ENCODE assay signal across 23 cellular contexts in the genomic region with DNA sequence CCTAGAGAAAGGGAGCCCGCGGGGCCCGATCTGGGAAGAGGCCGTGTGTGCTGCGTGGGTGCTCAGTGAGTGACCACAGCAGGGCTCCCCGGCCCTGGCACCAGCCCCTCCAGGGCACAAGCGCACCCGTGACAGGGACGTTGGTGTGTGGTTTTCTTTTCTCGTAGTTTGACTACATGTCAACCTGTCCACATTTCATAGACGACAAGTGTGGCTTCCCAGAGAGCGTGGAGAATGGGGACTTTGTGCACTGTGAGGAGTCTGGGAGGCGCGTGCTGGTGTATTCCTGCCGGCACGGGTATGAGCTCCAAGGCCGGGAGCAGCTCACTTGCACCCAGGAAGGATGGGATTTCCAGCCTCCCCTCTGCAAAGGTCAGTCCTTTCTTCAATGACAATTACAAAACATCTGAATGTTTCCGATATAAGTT.
"Had no signal": no experiment of that assay in that cellular context is flagged by ENCODE, and none has a peak within 500 bp of the region (broad histone marks: within the 10 kb centered on the region; RNA-seq: fewer than 3 reads in every experiment).

No MANE protein-coding gene starts in this region.

- H3K9me3 Mint-ChIP-seq: activated naive CD4-positive, alpha-beta T cell treated with anti-CD3 and anti-CD28 coated beads for 36 hours; activated naive CD8-positive, alpha-beta T cell treated with anti-CD3 and anti-CD28 coated beads, Interleukin-2, amount 50 U/mL, for 24 hours; activated T-cell treated with anti-CD3 and anti-CD28 coated beads, Interleukin-2, amount 50 U/mL, for 4 hours; endodermal cell; nephron progenitor cell had no signal

- H3K27me3 ChIP-seq: colonic mucosa had no signal

- H3K27ac Mint-ChIP-seq: activated CD8-positive, alpha-beta memory T cell treated with anti-CD3 and anti-CD28 coated beads, Interleukin-2, amount 10 ng/mL, durations not matched to agents 7 days and 5 days; activated naive CD4-positive, alpha-beta T cell treated with anti-CD3 and anti-CD28 coated beads for 36 hours; activated naive CD8-positive, alpha-beta T cell treated with anti-CD3 and anti-CD28 coated beads, Interleukin-2, amount 50 U/mL, for 24 hours; brain; endodermal cell; nephron progenitor cell; stimulated activated memory B cell treated with anti-CD40 and anti-IgM and Interleukin-4, amounts not matched to agents 10 μg/mL and 1 μg/mL and 100 μg/mL, for 72 hours had no signal

- H3K4me3 ChIP-seq: colonic mucosa, lung, prostate gland, thoracic aorta had no signal

- H3K4me1 ChIP-seq: colonic mucosa, prostate gland had no signal

- DNase-seq: activated CD4-positive, alpha-beta T cell treated with anti-CD3 and anti-CD28 coated beads for 1 hour; activated CD4-positive, alpha-beta T cell treated with anti-CD3 and anti-CD28 coated beads, Interleukin-2, amount 50 U/mL, for 4 hours; activated CD8-positive, alpha-beta memory T cell treated with anti-CD3 and anti-CD28 coated beads, Interleukin-2, amount 10 ng/mL, durations not matched to agents 7 days and 5 days; activated naive CD4-positive, alpha-beta T cell treated with anti-CD3 and anti-CD28 coated beads for 36 hours; activated naive CD8-positive, alpha-beta T cell treated with anti-CD3 and anti-CD28 coated beads, Interleukin-2, amount 50 U/mL, for 24 hours; activated T-cell treated with anti-CD3 and anti-CD28 coated beads, Interleukin-2, amount 50 U/mL, for 4 hours; anterior cingulate cortex; central memory CD4-positive, alpha-beta T cell; colonic mucosa; endodermal cell; foreskin fibroblast; left cardiac atrium; nephron progenitor cell; occipital lobe; right cardiac atrium; stimulated activated CD4-positive, alpha-beta T cell treated with anti-CD3 and anti-CD28 coated beads, Interleukin-4, amount 100 ng/mL, for 4 hours had no signal

- H3K36me3 ChIP-seq: colonic mucosa, prostate gland, thoracic aorta had no signal

- ATAC-seq: activated CD8-positive, alpha-beta memory T cell treated with anti-CD3 and anti-CD28 coated beads, Interleukin-2, amount 10 ng/mL, durations not matched to agents 7 days and 5 days; activated naive CD8-positive, alpha-beta T cell treated with anti-CD3 and anti-CD28 coated beads, Interleukin-2, amount 50 U/mL, for 24 hours; activated T-cell treated with anti-CD3 and anti-CD28 coated beads, Interleukin-2, amount 50 U/mL, for 4 hours; left cardiac atrium; right cardiac atrium; stimulated activated memory B cell treated with anti-CD40 and anti-IgM and Interleukin-4, amounts not matched to agents 10 μg/mL and 1 μg/mL and 100 μg/mL, for 72 hours had no signal

- H3K36me3 Mint-ChIP-seq: activated CD8-positive, alpha-beta memory T cell treated with anti-CD3 and anti-CD28 coated beads, Interleukin-2, amount 10 ng/mL, durations not matched to agents 7 days and 5 days; brain; stimulated activated memory B cell treated with anti-CD40 and anti-IgM and Interleukin-4, amounts not matched to agents 10 μg/mL and 1 μg/mL and 100 μg/mL, for 72 hours had no signal

- H3K4me3 Mint-ChIP-seq: activated CD8-positive, alpha-beta memory T cell treated with anti-CD3 and anti-CD28 coated beads, Interleukin-2, amount 10 ng/mL, durations not matched to agents 7 days and 5 days; activated naive CD4-positive, alpha-beta T cell treated with anti-CD3 and anti-CD28 coated beads for 36 hours; activated naive CD8-positive, alpha-beta T cell treated with anti-CD3 and anti-CD28 coated beads, Interleukin-2, amount 50 U/mL, for 24 hours; activated T-cell treated with anti-CD3 and anti-CD28 coated beads, Interleukin-2, amount 50 U/mL, for 4 hours; brain; endodermal cell; nephron progenitor cell; stimulated activated memory B cell treated with anti-CD40 and anti-IgM and Interleukin-4, amounts not matched to agents 10 μg/mL and 1 μg/mL and 100 μg/mL, for 72 hours had no signal

- H3K27ac ChIP-seq: colonic mucosa, epithelial cell of prostate, prostate gland, thoracic aorta, VCaP had no signal

- H3K9me3 ChIP-seq: colonic mucosa, prostate gland, thoracic aorta had no signal

- H3K27me3 Mint-ChIP-seq: activated CD8-positive, alpha-beta memory T cell treated with anti-CD3 and anti-CD28 coated beads, Interleukin-2, amount 10 ng/mL, durations not matched to agents 7 days and 5 days; activated naive CD8-positive, alpha-beta T cell treated with anti-CD3 and anti-CD28 coated beads, Interleukin-2, amount 50 U/mL, for 24 hours had no signal

- H3K4me1 Mint-ChIP-seq: activated CD8-positive, alpha-beta memory T cell treated with anti-CD3 and anti-CD28 coated beads, Interleukin-2, amount 10 ng/mL, durations not matched to agents 7 days and 5 days; activated naive CD8-positive, alpha-beta T cell treated with anti-CD3 and anti-CD28 coated beads, Interleukin-2, amount 50 U/mL, for 24 hours; brain; endodermal cell had no signal
